In genomic region chr5:149439899-149440655, GRCh38 we compare ENCODE assay signal across 8 cellular contexts.
DNase-seq lines count a peak whose midpoint lies in the region; ATAC-seq and TF ChIP-seq lines count a peak whose summit lies in the region.

No MANE protein-coding gene starts in this region.

- H3K4me1 ChIP-seq in esophagus squamous epithelium, result peaks cover 33 to 72% (median 64%) of the 10 kb centered on the region in 3 donors
- peaks cover 6 to 29% (median 22%) of the 10 kb centered on the region in 4 donors for H3K4me1 ChIP-seq in transverse colon

- no peaks in the 10 kb centered on the region for H3K27me3 ChIP-seq in esophagus squamous epithelium
- H3K27me3 ChIP-seq in transverse colon, result no peaks in the 10 kb centered on the region

- H3K36me3 ChIP-seq in esophagus squamous epithelium (no peaks in the 10 kb centered on the region), transverse colon (no peaks in the 10 kb centered on the region)

- TF ChIP-seq CTCF in esophagus squamous epithelium (IDR thresholded peaks at IDR 0.05) (peak in 5 of 6 experiments; percentile 15 to 91 (median 72)), transverse colon (IDR thresholded peaks at IDR 0.05) (peak; percentile 36 to 93 (median 53))

- ATAC-seq in Right ventricle myocardium inferior, result no peak
- no peak for ATAC-seq in left ventricle myocardium superior
- no peak for ATAC-seq in HG03460 (IDR thresholded peaks at IDR 0.05; ENCODE audit: unreplicated experiment)
- ATAC-seq in HG02885 (IDR thresholded peaks at IDR 0.05; ENCODE audit: poor library complexity, unreplicated experiment), result no peak

- peak overlapping the region; percentile 86 to 93 (median 92) for H3K27ac ChIP-seq in esophagus squamous epithelium
- H3K27ac ChIP-seq in transverse colon, result peak overlapping the region; percentile 42 to 78 (median 62)

- H3K4me3 ChIP-seq in esophagus squamous epithelium (no peak overlapping the region), transverse colon (no peak overlapping the region)

- intact Hi-C loops in Right ventricle myocardium inferior (cut with DNase I), result loop anchor here (5.0 kb wide), 2 partner anchors 173 to 177 kb away; no protein-coding TSS in a partner anchor
- intact Hi-C loops in left ventricle myocardium superior (cut with micrococcal nuclease), result loop anchor here (5.0 kb wide), 2 partner anchors 112 to 122 kb away; partner anchors contain the start of gene CSNK1A1
- intact Hi-C loops in esophagus squamous epithelium (cut with DNase I), result loop anchor here (5.0 kb wide), 1 partner anchor 112 kb away; the partner anchor contains the start of gene CSNK1A1
- intact Hi-C loops in transverse colon (cut with DNase I; ENCODE audit: low total_unique reads), result loop anchor here (2.0 kb wide), 1 partner anchor 123 kb away; no protein-coding TSS in a partner anchor

- 20 to 23% methylated on average over 5 to 8 of the region's 10 CpGs for WGBS in esophagus squamous epithelium, 2 donors
- 14 to 54% methylated on average over 4 to 10 of the region's 10 CpGs for WGBS in transverse colon (ENCODE audit: low coverage in 1 of 2), 2 donors

- DNase-seq in Right ventricle myocardium inferior (ENCODE audit: missing footprints) (peak; percentile 41), left ventricle myocardium superior (no peak), SHP77 (lab: John Stamatoyannopoulos, UW) (peak; percentile 39 to 55), esophagus squamous epithelium (lab: John Stamatoyannopoulos, UW) (no peak), transverse colon (peak; percentile 85), MV-4-11 (lab: John Stamatoyannopoulos, UW) (no peak)

- TF ChIP-seq POLR2A in esophagus squamous epithelium (IDR thresholded peaks at IDR 0.05), result no peak
- no peak for TF ChIP-seq POLR2A in transverse colon (IDR thresholded peaks at IDR 0.05)

- peak; percentile 27 for TF ChIP-seq EP300 in transverse colon (IDR thresholded peaks at IDR 0.05; ENCODE audit: low read depth)

- in situ Hi-C loops in transverse colon (cut with MboI; ENCODE audit: low pct_ligation_motif_present in 1 of 4, low pct_unique_long_range_greater_than_20kb in 1 of 4, low sequenced_read_pairs in 3 of 4), result loop anchor here (5.0 to 10.0 kb wide), 4 partner anchors 55 to 125 kb away; partner anchors contain the start of gene CSNK1A1 (in 1 of the 4)

- H3K9me3 ChIP-seq in esophagus squamous epithelium (no peaks in the 10 kb centered on the region), transverse colon (no peaks in the 10 kb centered on the region)

Comparison
In these comparisons a context has a peak if more than half of its experiments do, and no peak if none do; other contexts are left out.
1. DNase-seq: peak in Right ventricle myocardium inferior (single experiment), SHP77 (2 of 2) and transverse colon (single experiment); none in left ventricle myocardium superior (single experiment), esophagus squamous epithelium (single experiment) and MV-4-11 (single experiment).